8 cellular contexts compared by ENCODE assay signal in the genomic region with DNA sequence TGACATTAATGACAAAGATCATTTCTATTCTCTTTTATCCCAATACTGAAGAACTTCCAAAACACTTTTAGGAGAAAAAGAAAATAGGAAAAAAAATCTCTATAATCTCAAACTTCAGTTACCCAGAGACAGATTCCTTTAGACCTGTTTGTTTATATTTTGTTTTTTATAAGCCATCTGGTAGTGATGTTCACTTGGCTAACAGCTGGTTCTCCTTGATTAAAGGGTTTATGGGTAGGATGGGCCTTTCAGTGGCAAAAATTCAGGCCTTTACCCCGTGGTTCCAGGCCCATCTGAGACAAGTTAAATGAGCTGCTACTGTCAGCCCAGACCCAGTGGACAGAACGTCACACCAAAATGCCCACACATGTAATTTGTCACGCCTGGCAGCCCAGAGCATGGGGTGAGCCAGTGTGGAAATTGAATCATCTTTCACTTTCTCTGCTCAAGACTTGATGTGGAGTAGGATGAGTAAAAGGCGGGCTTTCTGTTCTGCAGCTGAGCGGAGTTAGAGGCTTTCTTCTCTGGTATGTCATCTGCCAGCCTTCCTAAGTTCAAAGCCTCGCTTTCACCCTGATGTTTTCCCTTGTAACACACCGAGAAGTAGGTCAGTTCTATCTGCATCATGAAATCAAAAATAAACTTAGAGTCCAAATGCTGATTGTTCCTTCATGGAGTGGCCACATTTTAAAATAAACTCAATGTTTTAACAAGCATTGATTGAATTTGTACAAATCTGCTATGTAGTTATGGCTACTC.
A peak's percentile ranks its signal among the peaks of the same experiment; 100 is the strongest.
DNase-seq lines count a peak whose midpoint lies in the region; ATAC-seq, FAIRE-seq and TF ChIP-seq lines count a peak whose summit lies in the region.

No MANE protein-coding gene starts in this region.

- H3K79me2 ChIP-seq in Loucy (ENCODE audit: insufficient read depth, low read length) (no peaks in the 10 kb centered on the region), GM12878 (ENCODE audit: control insufficient read depth, insufficient read depth, low read length) (no peaks in the 10 kb centered on the region)

- no peaks in the 10 kb centered on the region; the same call in 1 of the 2 replicates for H3F3A ChIP-seq in Loucy (ENCODE audit: low read depth)

- DNase-seq in ACHN: peak; percentile 12
- DNase-seq in GM12878 (ENCODE audit: low read depth, low spot score): peak; percentile 85
- peak; percentile 54 for DNase-seq in stimulated activated naive B cell treated with anti-CD40 and anti-IgM and Interleukin-4, amounts not matched to agents 10 μg/mL and 1 μg/mL and 100 μg/mL, for 72 hours
- DNase-seq in NCI-H748 treated with DMSO at 0.1 percent for 48 hours (lab: John Stamatoyannopoulos, UW): no peak
- no peak for DNase-seq in glutamatergic neuron
- no peak for DNase-seq in omental fat pad (ENCODE audit: low spot score)

- in situ Hi-C loops in ACHN (cut with HindIII; ENCODE audit: low pct_ligation_motif_present, low pct_unique_long_range_greater_than_20kb, low sequenced_read_pairs): no loop called here
- in situ Hi-C loops in GM12878 (cut with MboI): no loop called here

- CTCF ChIA-PET in GM12878 (lab: Yijun Ruan, JAX): interaction anchor here (0.7 to 3.6 kb wide), 9 partner anchors 9 to 306 kb away, joined by 3 to 18 read pairs (median 5); no protein-coding TSS in a partner anchor

- 0% methylated on average over 7 of the region's 7 CpGs for WGBS in GM12878 (ENCODE audit: insufficient coverage, insufficient replicate concordance, low lambda C conversion rate, missing lambda C conversion rate)

- no peaks in the 10 kb centered on the region for H3K9me2 ChIP-seq in Loucy (replicated peaks; ENCODE audit: low read depth, low read length)

- H3K27ac Mint-ChIP-seq in stimulated activated naive B cell treated with anti-CD40 and anti-IgM and Interleukin-4, amounts not matched to agents 10 μg/mL and 1 μg/mL and 100 μg/mL, for 72 hours: peak overlapping the region; percentile 27
- no peak overlapping the region for H3K27ac Mint-ChIP-seq in glutamatergic neuron (ENCODE audit: unreplicated experiment)

- peaks cover 94% of the 10 kb centered on the region for H3K4me1 ChIP-seq in Loucy (ENCODE audit: insufficient read depth, low read length, poor library complexity, severe bottlenecking)
- peaks cover 29% of the 10 kb centered on the region for H3K4me1 ChIP-seq in GM12878 (ENCODE audit: control insufficient read depth, insufficient read depth, low read length)

- no TSS peak for BruUV-seq in GM12878 (replicated peaks; lab: Mats Ljungman, UMichigan)

- TF ChIP-seq EP300 in GM12878 (IDR thresholded peaks at IDR 0.05; ENCODE audit: borderline replicate concordance in 1 of 2, control insufficient read depth in 1 of 2, low read depth in 2 of 2, low read length in 2 of 2): peak; percentile 49 to 67; a peak in 2 of 4 replicates

- TF ChIP-seq CTCF in Loucy (conservative IDR thresholded peaks at IDR 0.05; ENCODE audit: low read length) (no peak), GM12878 (IDR thresholded peaks at IDR 0.05 in 2 of 3, conservative IDR thresholded peaks at IDR 0.05 in 1 of 3; ENCODE audit: control insufficient read depth in 2 of 3, extremely low read depth in 1 of 3, insufficient read depth in 1 of 3, low read depth in 3 of 3, low read length in 3 of 3) (no peak), glutamatergic neuron (IDR thresholded peaks at IDR 0.05; ENCODE audit: partially characterized antibody, unreplicated experiment) (no peak), omental fat pad (IDR thresholded peaks at IDR 0.05) (no peak)

- H3K27me3 ChIP-seq in Loucy (ENCODE audit: insufficient read depth, low read length, poor library complexity, severe bottlenecking): no peaks in the 10 kb centered on the region
- H3K27me3 ChIP-seq in GM12878 (replicated peaks in 1 of 2; ENCODE audit: control insufficient read depth in 2 of 2, insufficient read depth in 2 of 2, low read length in 1 of 2): no peaks in the 10 kb centered on the region

- SMC1A ChIA-PET in GM12878 (lab: Charles Lee; ENCODE audit: uncharacterized antibody, unreplicated experiment): interaction anchor here (0.7 to 6.3 kb wide), 16 partner anchors 9 to 406 kb away, joined by 3 to 37 read pairs (median 4); no protein-coding TSS in a partner anchor

- no peak overlapping the region for H3K4me3 ChIP-seq in Loucy (ENCODE audit: low read length, poor library complexity, severe bottlenecking)
- no peak overlapping the region for H3K4me3 ChIP-seq in GM12878

- H3K4me2 ChIP-seq in Loucy (ENCODE audit: low read depth, low read length, poor library complexity, severe bottlenecking) (peak overlapping the region; percentile 1), GM12878 (ENCODE audit: control insufficient read depth, insufficient read depth) (peak overlapping the region; percentile 75)

- peak; percentile 87 for FAIRE-seq in GM12878 (lab: Jason Lieb, UNC)

- no peak for TF ChIP-seq RAD21 in GM12878 (IDR thresholded peaks at IDR 0.05; ENCODE audit: insufficient read depth, low read depth, low read length)

- H3K36me3 ChIP-seq in Loucy (ENCODE audit: insufficient read depth, low read length): no peaks in the 10 kb centered on the region
- H3K36me3 ChIP-seq in GM12878 (ENCODE audit: control insufficient read depth in 2 of 2, insufficient read depth in 2 of 2, low read length in 1 of 2): no peaks in the 10 kb centered on the region

- H2AFZ ChIP-seq in Loucy (ENCODE audit: low read length) (no peak overlapping the region), GM12878 (ENCODE audit: control insufficient read depth, low read depth, low read length) (peak overlapping the region; percentile 9)

- peaks cover 45 to 72% of the 10 kb centered on the region in 2 donors for H3K4me1 Mint-ChIP-seq in stimulated activated naive B cell treated with anti-CD40 and anti-IgM and Interleukin-4, amounts not matched to agents 10 μg/mL and 1 μg/mL and 100 μg/mL, for 72 hours
- peaks cover 41% of the 10 kb centered on the region for H3K4me1 Mint-ChIP-seq in glutamatergic neuron (ENCODE audit: low read depth, unreplicated experiment)

- POLR2A ChIA-PET in GM12878 (lab: Charles Lee): interaction anchor here (0.6 to 2.5 kb wide), 4 partner anchors 18 to 84 kb away, joined by 3 to 8 read pairs (median 6); no protein-coding TSS in a partner anchor

- no peaks in the 10 kb centered on the region for H4K20me1 ChIP-seq in Loucy (ENCODE audit: insufficient read depth, low read length, poor library complexity, severe bottlenecking)
- no peaks in the 10 kb centered on the region for H4K20me1 ChIP-seq in GM12878 (ENCODE audit: control insufficient read depth, insufficient read depth)

- peaks cover 0 to 11% of the 10 kb centered on the region in 2 donors for H3K36me3 Mint-ChIP-seq in stimulated activated naive B cell treated with anti-CD40 and anti-IgM and Interleukin-4, amounts not matched to agents 10 μg/mL and 1 μg/mL and 100 μg/mL, for 72 hours
- H3K36me3 Mint-ChIP-seq in glutamatergic neuron (ENCODE audit: unreplicated experiment): no peaks in the 10 kb centered on the region

- H3K27ac ChIP-seq in GM12878 (ENCODE audit: control insufficient read depth, insufficient read depth): peak overlapping the region; percentile 54

- no peaks in the 10 kb centered on the region for H3K27me3 Mint-ChIP-seq in stimulated activated naive B cell treated with anti-CD40 and anti-IgM and Interleukin-4, amounts not matched to agents 10 μg/mL and 1 μg/mL and 100 μg/mL, for 72 hours
- no peaks in the 10 kb centered on the region for H3K27me3 Mint-ChIP-seq in glutamatergic neuron (ENCODE audit: unreplicated experiment)

- intact Hi-C loops in GM12878 (cut with micrococcal nuclease; ENCODE audit: unreplicated experiment): no loop called here

- no peaks in the 10 kb centered on the region for H3K9me3 ChIP-seq in Loucy (ENCODE audit: insufficient read depth, low read depth, low read length)
- H3K9me3 ChIP-seq in GM12878 (replicated peaks; ENCODE audit: control insufficient read depth, insufficient read depth, low read length): no peaks in the 10 kb centered on the region

- peak overlapping the region; percentile 44 for H3K9ac ChIP-seq in Loucy (ENCODE audit: low read depth, low read length, poor library complexity, severe bottlenecking)
- H3K9ac ChIP-seq in GM12878 (ENCODE audit: control insufficient read depth, insufficient read depth, low read length): no peak overlapping the region

- H3K4me3 Mint-ChIP-seq in stimulated activated naive B cell treated with anti-CD40 and anti-IgM and Interleukin-4, amounts not matched to agents 10 μg/mL and 1 μg/mL and 100 μg/mL, for 72 hours: peak overlapping the region in 1 of 2 donors; percentile 25
- no peak overlapping the region for H3K4me3 Mint-ChIP-seq in glutamatergic neuron (ENCODE audit: unreplicated experiment)

- TF ChIP-seq POLR2A in GM12878 (IDR thresholded peaks at IDR 0.05; ENCODE audit: low read depth, low read length): no peak

- ATAC-seq in GM21360 (IDR thresholded peaks at IDR 0.05; ENCODE audit: unreplicated experiment) (peak; percentile 87), GM12878 (peak; percentile 98), omental fat pad (ENCODE audit: low FRiP score) (no peak)
- peak; percentile 93 to 97 for ATAC-seq in stimulated activated naive B cell treated with anti-CD40 and anti-IgM and Interleukin-4, amounts not matched to agents 10 μg/mL and 1 μg/mL and 100 μg/mL, for 72 hours (replicated peaks)

- no peaks in the 10 kb centered on the region for H3K9me3 Mint-ChIP-seq in stimulated activated naive B cell treated with anti-CD40 and anti-IgM and Interleukin-4, amounts not matched to agents 10 μg/mL and 1 μg/mL and 100 μg/mL, for 72 hours
- peaks cover 2% of the 10 kb centered on the region for H3K9me3 Mint-ChIP-seq in glutamatergic neuron (ENCODE audit: unreplicated experiment)

- RAD21 ChIA-PET in GM12878 (lab: Charles Lee; ENCODE audit: unreplicated experiment): interaction anchor here (0.6 to 2.6 kb wide), 9 partner anchors 8 to 518 kb away, joined by 3 to 13 read pairs (median 4); a partner anchor contains a TSS

TF ChIP-seq in GM12878, 131 proteins besides CTCF, POLR2A, EP300 and RAD21 (continues in another document):
- TF ChIP-seq, protein P1, sequence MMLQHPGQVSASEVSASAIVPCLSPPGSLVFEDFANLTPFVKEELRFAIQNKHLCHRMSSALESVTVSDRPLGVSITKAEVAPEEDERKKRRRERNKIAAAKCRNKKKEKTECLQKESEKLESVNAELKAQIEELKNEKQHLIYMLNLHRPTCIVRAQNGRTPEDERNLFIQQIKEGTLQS (IDR thresholded peaks at IDR 0.05; ENCODE audit: borderline replicate concordance, extremely low read depth, low read depth, low read length): no peak
- peak; percentile 79 to 81 for TF ChIP-seq IKZF2 (IDR thresholded peaks at IDR 0.05)

Comparison
In these comparisons a context has a peak if more than half of its experiments do, and no peak if none do; other contexts are left out.
1. DNase-seq: peak in ACHN (single experiment), GM12878 (single experiment) and stimulated activated naive B cell treated with anti-CD40 and anti-IgM and Interleukin-4, amounts not matched to agents 10 μg/mL and 1 μg/mL and 100 μg/mL, for 72 hours (single experiment); none in NCI-H748 treated with DMSO at 0.1 percent for 48 hours (single experiment), glutamatergic neuron (single experiment) and omental fat pad (single experiment).